ENCODE assay signal across 2 cellular contexts in genomic region chr17:44397479-44398440, GRCh38.
TF ChIP-seq lines count a peak whose summit lies in the region.

No MANE protein-coding gene starts in this region.

TF ChIP-seq in HEK293, 187 proteins besides CTCF, POLR2A, EP300 and RAD21:
- TF ChIP-seq ZBTB8A (tag by site-specific recombination; IDR thresholded peaks at IDR 0.05) (no peak), ZIC2 (tag by site-specific recombination; IDR thresholded peaks at IDR 0.05) (peak; percentile 71), GLIS1 (tag by site-specific recombination; IDR thresholded peaks at IDR 0.05) (peak; percentile 39; the same call in 1 of the 2 replicates), ZNF610 (tag by site-specific recombination; IDR thresholded peaks at IDR 0.05; ENCODE audit: borderline replicate concordance) (no peak), ZNF239 (tag by site-specific recombination; IDR thresholded peaks at IDR 0.05) (no peak), ZNF174 (tag by site-specific recombination; IDR thresholded peaks at IDR 0.05) (no peak), ZNF600 (tag by site-specific recombination; IDR thresholded peaks at IDR 0.05) (peak; percentile 38; the same call in 1 of the 2 replicates), ZFP37 (tag by site-specific recombination; IDR thresholded peaks at IDR 0.05) (no peak), PATZ1 (tag by site-specific recombination; IDR thresholded peaks at IDR 0.05) (0 out of 2 replicates have a peak, but pooled peaks have one; percentile 13)
- TF ChIP-seq, protein P1, sequence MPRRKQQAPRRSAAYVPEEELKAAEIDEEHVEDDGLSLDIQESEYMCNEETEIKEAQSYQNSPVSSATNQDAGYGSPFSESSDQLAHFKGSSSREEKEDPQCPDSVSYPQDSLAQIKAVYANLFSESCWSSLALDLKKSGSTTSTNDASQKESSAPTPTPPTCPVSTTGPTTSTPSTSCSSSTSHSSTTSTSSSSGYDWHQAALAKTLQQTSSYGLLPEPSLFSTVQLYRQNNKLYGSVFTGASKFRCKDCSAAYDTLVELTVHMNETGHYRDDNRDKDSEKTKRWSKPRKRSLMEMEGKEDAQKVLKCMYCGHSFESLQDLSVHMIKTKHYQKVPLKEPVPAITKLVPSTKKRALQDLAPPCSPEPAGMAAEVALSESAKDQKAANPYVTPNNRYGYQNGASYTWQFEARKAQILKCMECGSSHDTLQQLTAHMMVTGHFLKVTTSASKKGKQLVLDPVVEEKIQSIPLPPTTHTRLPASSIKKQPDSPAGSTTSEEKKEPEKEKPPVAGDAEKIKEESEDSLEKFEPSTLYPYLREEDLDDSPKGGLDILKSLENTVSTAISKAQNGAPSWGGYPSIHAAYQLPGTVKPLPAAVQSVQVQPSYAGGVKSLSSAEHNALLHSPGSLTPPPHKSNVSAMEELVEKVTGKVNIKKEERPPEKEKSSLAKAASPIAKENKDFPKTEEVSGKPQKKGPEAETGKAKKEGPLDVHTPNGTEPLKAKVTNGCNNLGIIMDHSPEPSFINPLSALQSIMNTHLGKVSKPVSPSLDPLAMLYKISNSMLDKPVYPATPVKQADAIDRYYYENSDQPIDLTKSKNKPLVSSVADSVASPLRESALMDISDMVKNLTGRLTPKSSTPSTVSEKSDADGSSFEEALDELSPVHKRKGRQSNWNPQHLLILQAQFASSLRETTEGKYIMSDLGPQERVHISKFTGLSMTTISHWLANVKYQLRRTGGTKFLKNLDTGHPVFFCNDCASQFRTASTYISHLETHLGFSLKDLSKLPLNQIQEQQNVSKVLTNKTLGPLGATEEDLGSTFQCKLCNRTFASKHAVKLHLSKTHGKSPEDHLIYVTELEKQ (tag by site-specific recombination; IDR thresholded peaks at IDR 0.05; ENCODE audit: borderline replicate concordance): no peak
TF ChIP-seq in HEK293: peak in this region for 4.

TF ChIP-seq in H1, 55 proteins besides CTCF, POLR2A, EP300 and RAD21:
- no peak for TF ChIP-seq CHD1 (IDR thresholded peaks at IDR 0.05; ENCODE audit: low read depth, low read length)
- no peak for TF ChIP-seq JUN (IDR thresholded peaks at IDR 0.05; ENCODE audit: low read depth, low read length)
- no peak for TF ChIP-seq ATF3 (IDR thresholded peaks at IDR 0.05; ENCODE audit: insufficient read depth, low read depth, low read length)
- TF ChIP-seq CHD2 (IDR thresholded peaks at IDR 0.05; ENCODE audit: low read length): no peak
- TF ChIP-seq BCL11A (IDR thresholded peaks at IDR 0.05; ENCODE audit: low read depth in 2 of 2, low read length in 2 of 2): no peak
- TF ChIP-seq SP4 (IDR thresholded peaks at IDR 0.05; ENCODE audit: low read length): no peak
- no peak for TF ChIP-seq RBBP5 (IDR thresholded peaks at IDR 0.05; ENCODE audit: borderline replicate concordance, low read depth, low read length)
- TF ChIP-seq ASH2L (IDR thresholded peaks at IDR 0.05; ENCODE audit: low read length): no peak
- no peak for TF ChIP-seq SIN3A (conservative IDR thresholded peaks at IDR 0.05 in 1 of 2, IDR thresholded peaks at IDR 0.05 in 1 of 2; ENCODE audit: low read depth in 1 of 2, low read length in 2 of 2)
- no peak for TF ChIP-seq RFX5 (IDR thresholded peaks at IDR 0.05; ENCODE audit: borderline replicate concordance, low read depth, low read length)
- TF ChIP-seq CREB1 (IDR thresholded peaks at IDR 0.05): no peak
- no peak for TF ChIP-seq NANOG (IDR thresholded peaks at IDR 0.05; ENCODE audit: insufficient read depth, low read depth, low read length, poor library complexity, severe bottlenecking)
- TF ChIP-seq TEAD4 (IDR thresholded peaks at IDR 0.05; ENCODE audit: low read depth, low read length): no peak
- TF ChIP-seq SRF (IDR thresholded peaks at IDR 0.05; ENCODE audit: low read depth, low read length): no peak
- TF ChIP-seq RXRA (IDR thresholded peaks at IDR 0.05; ENCODE audit: insufficient read depth, low read depth, low read length): no peak
- TF ChIP-seq, protein P2, sequence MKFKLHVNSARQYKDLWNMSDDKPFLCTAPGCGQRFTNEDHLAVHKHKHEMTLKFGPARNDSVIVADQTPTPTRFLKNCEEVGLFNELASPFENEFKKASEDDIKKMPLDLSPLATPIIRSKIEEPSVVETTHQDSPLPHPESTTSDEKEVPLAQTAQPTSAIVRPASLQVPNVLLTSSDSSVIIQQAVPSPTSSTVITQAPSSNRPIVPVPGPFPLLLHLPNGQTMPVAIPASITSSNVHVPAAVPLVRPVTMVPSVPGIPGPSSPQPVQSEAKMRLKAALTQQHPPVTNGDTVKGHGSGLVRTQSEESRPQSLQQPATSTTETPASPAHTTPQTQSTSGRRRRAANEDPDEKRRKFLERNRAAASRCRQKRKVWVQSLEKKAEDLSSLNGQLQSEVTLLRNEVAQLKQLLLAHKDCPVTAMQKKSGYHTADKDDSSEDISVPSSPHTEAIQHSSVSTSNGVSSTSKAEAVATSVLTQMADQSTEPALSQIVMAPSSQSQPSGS (IDR thresholded peaks at IDR 0.05; ENCODE audit: low read length): no peak
- no peak for TF ChIP-seq TCF12 (IDR thresholded peaks at IDR 0.05; ENCODE audit: low read depth, low read length)
